In genomic region chr4:74080351-74080750, GRCh38 we compare ENCODE assay signal across 9 cellular contexts. TPM values are rescaled to one million over a fixed set of nuclear protein-coding genes. Genes with fewer than 3 reads are reported as not detected.
"Had no signal": no experiment of that assay in that cellular context is flagged by ENCODE, and none has a peak within 500 bp of the region (broad histone marks: within the 10 kb centered on the region; RNA-seq: fewer than 3 reads in every experiment).

No MANE protein-coding gene starts in this region.

RNA-seq across cellular contexts. Expression of gene CXCL2, which starts 18.6 kb away (rescaled TPM):
- total RNA-seq: activated naive CD4-positive, alpha-beta T cell treated with anti-CD3 and anti-CD28 coated beads for 36 hours; activated naive CD4-positive, alpha-beta T cell treated with anti-CD3 and anti-CD28 coated beads, Interleukin-2, amount 50 U/mL, for 72 hours; activated naive CD8-positive, alpha-beta T cell treated with anti-CD3 and anti-CD28 coated beads for 36 hours; activated T-cell treated with anti-CD3 and anti-CD28 coated beads, Interleukin-2, amount 50 U/mL, for 72 hours; activated T-helper 1 cell treated with anti-CD3 and anti-CD28 coated beads, Interleukin-12 subunit alpha, Interleukin-12 subunit beta, Interleukin-2, Interleukin-4 antibody, amounts not matched to agents 30 ng/mL and 10 ng/mL and 1 ng/mL, durations not matched to agents 14 hours and 24 hours and 36 hours; activated T-helper 2 cell treated with anti-CD3 and anti-CD28 coated beads, Interferon-gamma antibody, Interleukin-2, Interleukin-4, amounts not matched to agents 10 μg/mL and 5 μg/mL and 100 μg/mL, durations not matched to agents 14 hours and 24 hours and 36 hours; cardiac muscle cell had no signal
- polyA plus RNA-seq: cardiac muscle cell had no signal

RNA-seq across cellular contexts. Expression of gene CXCL3, which starts 41.9 kb away (rescaled TPM):
- total RNA-seq: activated naive CD4-positive, alpha-beta T cell treated with anti-CD3 and anti-CD28 coated beads for 36 hours; activated naive CD4-positive, alpha-beta T cell treated with anti-CD3 and anti-CD28 coated beads, Interleukin-2, amount 50 U/mL, for 72 hours; activated naive CD8-positive, alpha-beta T cell treated with anti-CD3 and anti-CD28 coated beads for 36 hours; activated T-cell treated with anti-CD3 and anti-CD28 coated beads, Interleukin-2, amount 50 U/mL, for 72 hours; activated T-helper 17 cell treated with anti-CD3 and anti-CD28 coated beads, Interleukin-2, amount 50 U/mL, for 72 hours; ascending aorta; cardiac muscle cell had no signal
